ENCODE assay signal across 8 cellular contexts in genomic region chr4:184263910-184264732, GRCh38. TPM values are rescaled to one million over a fixed set of nuclear protein-coding genes. Genes with fewer than 3 reads are reported as not detected.
DNase-seq lines count a peak whose midpoint lies in the region; ATAC-seq, FAIRE-seq and TF ChIP-seq lines count a peak whose summit lies in the region.

No MANE protein-coding gene starts in this region.

- no peaks in the 10 kb centered on the region for H3F3A ChIP-seq in neural cell (ENCODE audit: insufficient read depth, low read length, poor library complexity, severe bottlenecking)

- ATAC-seq in GM21576 (IDR thresholded peaks at IDR 0.05; ENCODE audit: unreplicated experiment) = peak; percentile 28
- ATAC-seq in activated T-cell treated with anti-CD3 and anti-CD28 coated beads, Interleukin-2, amount 50 U/mL, for 4 hours = peak; percentile 32 to 37
- ATAC-seq in stimulated activated naive CD8-positive, alpha-beta T cell treated with anti-CD3 and anti-CD28 coated beads, Interleukin-15, Interleukin-2, amounts not matched to agents 100 U/mL and 50 U/mL, for 24 hours = peak; percentile 70

- DNase-seq in COLO668 (lab: John Stamatoyannopoulos, UW; ENCODE audit: unreplicated experiment) (peak; percentile 94), LoVo (ENCODE audit: low spot score) (peak; percentile 91), RCC 7860 (ENCODE audit: low spot score) (peak; percentile 58), fibroblast of lung (ENCODE audit: low read depth in 2 of 2) (peak; percentile 83 to 92)
- peak; percentile 95 for DNase-seq in activated T-cell treated with anti-CD3 and anti-CD28 coated beads, Interleukin-2, amount 50 U/mL, for 4 hours
- DNase-seq in stimulated activated naive CD8-positive, alpha-beta T cell treated with anti-CD3 and anti-CD28 coated beads, Interleukin-15, Interleukin-2, amounts not matched to agents 100 U/mL and 50 U/mL, for 24 hours = peak; percentile 95

- H3K4me3 Mint-ChIP-seq in activated T-cell treated with anti-CD3 and anti-CD28 coated beads, Interleukin-2, amount 50 U/mL, for 4 hours = no peak overlapping the region

- H3K79me2 ChIP-seq in fibroblast of lung (ENCODE audit: control insufficient read depth, insufficient read depth, low read length) = no peaks in the 10 kb centered on the region
- H3K79me2 ChIP-seq in neural cell (replicated peaks; ENCODE audit: insufficient read depth, low read length) = no peaks in the 10 kb centered on the region

- peak overlapping the region; percentile 95 for H2AFZ ChIP-seq in fibroblast of lung (ENCODE audit: low read length)
- peak overlapping the region; percentile 56 for H2AFZ ChIP-seq in neural cell (ENCODE audit: low read depth, low read length)

- H3K4me3 ChIP-seq in fibroblast of lung (replicated peaks in 1 of 4; ENCODE audit: control extremely low read depth in 1 of 4, insufficient read depth in 1 of 4, low read depth in 3 of 4, low read length in 4 of 4) (no peak overlapping the region), neural cell (ENCODE audit: low read length) (no peak overlapping the region)

- no peaks in the 10 kb centered on the region for H4K20me1 ChIP-seq in fibroblast of lung (ENCODE audit: control insufficient read depth, extremely low read depth, insufficient read depth, low read length)
- no peaks in the 10 kb centered on the region for H4K20me1 ChIP-seq in neural cell (ENCODE audit: insufficient read depth)

- H3K27me3 ChIP-seq in fibroblast of lung (ENCODE audit: control insufficient read depth, insufficient read depth, low read length) (no peaks in the 10 kb centered on the region), neural cell (ENCODE audit: insufficient read depth, low read depth, low read length) (no peaks in the 10 kb centered on the region)

- no peaks in the 10 kb centered on the region for H3K9me3 ChIP-seq in fibroblast of lung (ENCODE audit: control insufficient read depth, insufficient read depth, low read depth, low read length)
- H3K9me3 ChIP-seq in neural cell (ENCODE audit: low read length) = no peaks in the 10 kb centered on the region

- H3K9ac ChIP-seq in fibroblast of lung (ENCODE audit: insufficient read depth, low read length) (no peak overlapping the region), neural cell (ENCODE audit: low read length) (no peak overlapping the region)

- H3K9me3 Mint-ChIP-seq in activated T-cell treated with anti-CD3 and anti-CD28 coated beads, Interleukin-2, amount 50 U/mL, for 4 hours = no peaks in the 10 kb centered on the region

- H3K9me2 ChIP-seq in neural cell (ENCODE audit: insufficient read depth, low read length) = no peaks in the 10 kb centered on the region

- FAIRE-seq in RCC 7860 (lab: Jason Lieb, UNC) = peak; percentile 46

- peaks cover 43% of the 10 kb centered on the region for H3K4me1 Mint-ChIP-seq in activated T-cell treated with anti-CD3 and anti-CD28 coated beads, Interleukin-2, amount 50 U/mL, for 4 hours (ENCODE audit: low read depth)

- peak; percentile 93 for TF ChIP-seq RAD21 in neural cell (conservative IDR thresholded peaks at IDR 0.05)

- no peak overlapping the region for H3K27ac ChIP-seq in fibroblast of lung (ENCODE audit: insufficient read depth, low read length)
- no peak overlapping the region for H3K27ac ChIP-seq in neural cell (ENCODE audit: low read length)

- H3K36me3 ChIP-seq in fibroblast of lung (ENCODE audit: control insufficient read depth, insufficient read depth, low read length) (no peaks in the 10 kb centered on the region), neural cell (ENCODE audit: insufficient read depth, low read length) (no peaks in the 10 kb centered on the region)

- H3K36me3 Mint-ChIP-seq in activated T-cell treated with anti-CD3 and anti-CD28 coated beads, Interleukin-2, amount 50 U/mL, for 4 hours (ENCODE audit: insufficient read depth) = no peaks in the 10 kb centered on the region

- no peak for TF ChIP-seq EP300 in neural cell (conservative IDR thresholded peaks at IDR 0.05; ENCODE audit: poor library complexity, severe bottlenecking)

- H3K4me2 ChIP-seq in fibroblast of lung (ENCODE audit: extremely low read depth, insufficient read depth, low read length) (peak overlapping the region; percentile 72), neural cell (ENCODE audit: low read length) (no peak overlapping the region)

- H3K4me1 ChIP-seq in fibroblast of lung (ENCODE audit: control insufficient read depth, extremely low read depth, insufficient read depth, low read length) = peaks cover 8% of the 10 kb centered on the region

- H3K27me3 Mint-ChIP-seq in activated T-cell treated with anti-CD3 and anti-CD28 coated beads, Interleukin-2, amount 50 U/mL, for 4 hours (ENCODE audit: low read depth) = no peaks in the 10 kb centered on the region

- TF ChIP-seq CTCF in fibroblast of lung (conservative IDR thresholded peaks at IDR 0.05 in 1 of 2, IDR thresholded peaks at IDR 0.05 in 1 of 2; ENCODE audit: low read depth in 1 of 2, low read length in 2 of 2) (peak; percentile 79 to 80), neural cell (IDR thresholded peaks at IDR 0.05; ENCODE audit: poor library complexity, severe bottlenecking) (peak; percentile 94)

TF ChIP-seq in neural cell, 6 proteins besides CTCF, POLR2A, EP300 and RAD21:
- TF ChIP-seq POLR2AphosphoS5 (IDR thresholded peaks at IDR 0.05) (no peak), TAF1 (IDR thresholded peaks at IDR 0.05; ENCODE audit: low read depth) (no peak), SMC3 (conservative IDR thresholded peaks at IDR 0.05; ENCODE audit: poor library complexity) (peak; percentile 97)
- TF ChIP-seq, protein P1, sequence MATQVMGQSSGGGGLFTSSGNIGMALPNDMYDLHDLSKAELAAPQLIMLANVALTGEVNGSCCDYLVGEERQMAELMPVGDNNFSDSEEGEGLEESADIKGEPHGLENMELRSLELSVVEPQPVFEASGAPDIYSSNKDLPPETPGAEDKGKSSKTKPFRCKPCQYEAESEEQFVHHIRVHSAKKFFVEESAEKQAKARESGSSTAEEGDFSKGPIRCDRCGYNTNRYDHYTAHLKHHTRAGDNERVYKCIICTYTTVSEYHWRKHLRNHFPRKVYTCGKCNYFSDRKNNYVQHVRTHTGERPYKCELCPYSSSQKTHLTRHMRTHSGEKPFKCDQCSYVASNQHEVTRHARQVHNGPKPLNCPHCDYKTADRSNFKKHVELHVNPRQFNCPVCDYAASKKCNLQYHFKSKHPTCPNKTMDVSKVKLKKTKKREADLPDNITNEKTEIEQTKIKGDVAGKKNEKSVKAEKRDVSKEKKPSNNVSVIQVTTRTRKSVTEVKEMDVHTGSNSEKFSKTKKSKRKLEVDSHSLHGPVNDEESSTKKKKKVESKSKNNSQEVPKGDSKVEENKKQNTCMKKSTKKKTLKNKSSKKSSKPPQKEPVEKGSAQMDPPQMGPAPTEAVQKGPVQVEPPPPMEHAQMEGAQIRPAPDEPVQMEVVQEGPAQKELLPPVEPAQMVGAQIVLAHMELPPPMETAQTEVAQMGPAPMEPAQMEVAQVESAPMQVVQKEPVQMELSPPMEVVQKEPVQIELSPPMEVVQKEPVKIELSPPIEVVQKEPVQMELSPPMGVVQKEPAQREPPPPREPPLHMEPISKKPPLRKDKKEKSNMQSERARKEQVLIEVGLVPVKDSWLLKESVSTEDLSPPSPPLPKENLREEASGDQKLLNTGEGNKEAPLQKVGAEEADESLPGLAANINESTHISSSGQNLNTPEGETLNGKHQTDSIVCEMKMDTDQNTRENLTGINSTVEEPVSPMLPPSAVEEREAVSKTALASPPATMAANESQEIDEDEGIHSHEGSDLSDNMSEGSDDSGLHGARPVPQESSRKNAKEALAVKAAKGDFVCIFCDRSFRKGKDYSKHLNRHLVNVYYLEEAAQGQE (IDR thresholded peaks at IDR 0.05; ENCODE audit: borderline replicate concordance) = no peak
TF ChIP-seq in neural cell: peak in this region for 1.

RNA-seq across cellular contexts. Expression of gene ENPP6, which starts 46.4 kb away (rescaled TPM):
- under 1 TPM in 1 of 3 donors, not detected in 2; 0.11 TPM for total RNA-seq in activated T-cell treated with anti-CD3 and anti-CD28 coated beads, Interleukin-2, amount 50 U/mL, for 4 hours
- under 0.01 and 0.17 TPM in 2 replicates for total RNA-seq in fibroblast of lung
- polyA plus RNA-seq in fibroblast of lung = 0.12 and 0.33 TPM in 2 replicates
- polyA plus RNA-seq in fibroblast of lung (2012) = 0.09 and 0.16 TPM in 2 replicates
- polyA minus RNA-seq in fibroblast of lung (ENCODE audit: low replicate concordance) = 1.3 TPM in 1 of 2 replicates, not detected in the other
- not detected in 2 replicates for polyA plus RNA-seq in neural cell
- polyA minus RNA-seq in neural cell = not detected in 2 replicates
